ENCODE assay signal across 1 cellular context in the genomic region with DNA sequence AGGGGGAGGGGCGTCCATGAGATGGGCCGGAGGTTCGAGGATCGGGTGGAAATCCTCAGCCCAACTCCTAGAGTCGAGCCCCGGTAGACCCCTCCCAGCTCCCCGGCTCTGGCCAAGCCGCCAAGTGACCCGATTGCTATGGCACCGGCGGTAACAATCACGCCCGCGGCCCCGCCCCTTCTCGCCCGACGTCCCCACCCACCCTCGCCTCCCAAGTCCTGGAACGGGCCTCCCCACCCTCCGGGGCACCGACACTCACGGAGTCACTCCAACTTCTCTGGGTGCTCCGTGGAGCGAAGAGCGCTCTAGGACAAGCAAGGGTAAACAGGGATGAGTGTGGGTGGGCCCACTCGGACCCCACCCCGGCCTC.
TF ChIP-seq lines count a peak whose summit lies in the region.

A gene (plus strand): TSS at position 204 of the 370 bp plus-strand sequence. CDS start 5,050 bp downstream, outside the sequence.

TF ChIP-seq in HEK293, 187 proteins besides CTCF, POLR2A, EP300 and RAD21 (continued from another document):
- TF ChIP-seq HOXA7 (CRISPR knock-in tag; IDR thresholded peaks at IDR 0.05; ENCODE audit: borderline replicate concordance) (no peak), BCL11A (tag by site-specific recombination; IDR thresholded peaks at IDR 0.05; ENCODE audit: low read depth) (no peak), ZBTB48 (tag by site-specific recombination; IDR thresholded peaks at IDR 0.05) (no peak), ZNF274 (IDR thresholded peaks at IDR 0.05; ENCODE audit: low read length) (no peak), ZNF274 (tag by site-specific recombination; IDR thresholded peaks at IDR 0.05; ENCODE audit: borderline replicate concordance) (no peak), ZNF239 (tag by site-specific recombination; IDR thresholded peaks at IDR 0.05) (no peak), SCRT2 (tag by site-specific recombination; IDR thresholded peaks at IDR 0.05) (no peak), ZNF138 (tag by site-specific recombination; IDR thresholded peaks at IDR 0.05; ENCODE audit: borderline replicate concordance) (no peak), KLF1 (tag by site-specific recombination; IDR thresholded peaks at IDR 0.05) (no peak; the same call in 1 of the 2 replicates), ZNF623 (tag by site-specific recombination; IDR thresholded peaks at IDR 0.05) (no peak), ZNF768 (tag by site-specific recombination; IDR thresholded peaks at IDR 0.05) (no peak), ZNF169 (tag by site-specific recombination; IDR thresholded peaks at IDR 0.05) (no peak), ZNF521 (tag by site-specific recombination; IDR thresholded peaks at IDR 0.05) (no peak), KLF9 (tag by site-specific recombination; IDR thresholded peaks at IDR 0.05; ENCODE audit: low read depth) (peak; percentile 78), SCRT1 (tag by site-specific recombination; IDR thresholded peaks at IDR 0.05; ENCODE audit: borderline replicate concordance) (no peak), ZNF341 (tag by site-specific recombination; IDR thresholded peaks at IDR 0.05; ENCODE audit: low read depth) (no peak), ZNF24 (tag by site-specific recombination; IDR thresholded peaks at IDR 0.05) (no peak), ZNF660 (tag by site-specific recombination; IDR thresholded peaks at IDR 0.05) (no peak), ZNF214 (tag by site-specific recombination; IDR thresholded peaks at IDR 0.05; ENCODE audit: borderline replicate concordance) (no peak), ZNF266 (tag by site-specific recombination; IDR thresholded peaks at IDR 0.05; ENCODE audit: low read depth) (no peak), SP2 (tag by site-specific recombination; IDR thresholded peaks at IDR 0.05) (0 out of 2 replicates have a peak, but pooled peaks have one; percentile 13)
- TF ChIP-seq, protein P1, sequence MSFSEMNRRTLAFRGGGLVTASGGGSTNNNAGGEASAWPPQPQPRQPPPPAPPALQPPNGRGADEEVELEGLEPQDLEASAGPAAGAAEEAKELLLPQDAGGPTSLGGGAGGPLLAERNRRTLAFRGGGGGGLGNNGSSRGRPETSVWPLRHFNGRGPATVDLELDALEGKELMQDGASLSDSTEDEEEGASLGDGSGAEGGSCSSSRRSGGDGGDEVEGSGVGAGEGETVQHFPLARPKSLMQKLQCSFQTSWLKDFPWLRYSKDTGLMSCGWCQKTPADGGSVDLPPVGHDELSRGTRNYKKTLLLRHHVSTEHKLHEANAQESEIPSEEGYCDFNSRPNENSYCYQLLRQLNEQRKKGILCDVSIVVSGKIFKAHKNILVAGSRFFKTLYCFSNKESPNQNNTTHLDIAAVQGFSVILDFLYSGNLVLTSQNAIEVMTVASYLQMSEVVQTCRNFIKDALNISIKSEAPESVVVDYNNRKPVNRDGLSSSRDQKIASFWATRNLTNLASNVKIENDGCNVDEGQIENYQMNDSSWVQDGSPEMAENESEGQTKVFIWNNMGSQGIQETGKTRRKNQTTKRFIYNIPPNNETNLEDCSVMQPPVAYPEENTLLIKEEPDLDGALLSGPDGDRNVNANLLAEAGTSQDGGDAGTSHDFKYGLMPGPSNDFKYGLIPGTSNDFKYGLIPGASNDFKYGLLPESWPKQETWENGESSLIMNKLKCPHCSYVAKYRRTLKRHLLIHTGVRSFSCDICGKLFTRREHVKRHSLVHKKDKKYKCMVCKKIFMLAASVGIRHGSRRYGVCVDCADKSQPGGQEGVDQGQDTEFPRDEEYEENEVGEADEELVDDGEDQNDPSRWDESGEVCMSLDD (tag by site-specific recombination; IDR thresholded peaks at IDR 0.05): peak; percentile 4; the same call in 1 of the 2 replicates
- TF ChIP-seq, protein P2, sequence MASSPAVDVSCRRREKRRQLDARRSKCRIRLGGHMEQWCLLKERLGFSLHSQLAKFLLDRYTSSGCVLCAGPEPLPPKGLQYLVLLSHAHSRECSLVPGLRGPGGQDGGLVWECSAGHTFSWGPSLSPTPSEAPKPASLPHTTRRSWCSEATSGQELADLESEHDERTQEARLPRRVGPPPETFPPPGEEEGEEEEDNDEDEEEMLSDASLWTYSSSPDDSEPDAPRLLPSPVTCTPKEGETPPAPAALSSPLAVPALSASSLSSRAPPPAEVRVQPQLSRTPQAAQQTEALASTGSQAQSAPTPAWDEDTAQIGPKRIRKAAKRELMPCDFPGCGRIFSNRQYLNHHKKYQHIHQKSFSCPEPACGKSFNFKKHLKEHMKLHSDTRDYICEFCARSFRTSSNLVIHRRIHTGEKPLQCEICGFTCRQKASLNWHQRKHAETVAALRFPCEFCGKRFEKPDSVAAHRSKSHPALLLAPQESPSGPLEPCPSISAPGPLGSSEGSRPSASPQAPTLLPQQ (tag by site-specific recombination; IDR thresholded peaks at IDR 0.05): peak; percentile 33; the same call in 1 of the 2 replicates
- TF ChIP-seq, protein P3, sequence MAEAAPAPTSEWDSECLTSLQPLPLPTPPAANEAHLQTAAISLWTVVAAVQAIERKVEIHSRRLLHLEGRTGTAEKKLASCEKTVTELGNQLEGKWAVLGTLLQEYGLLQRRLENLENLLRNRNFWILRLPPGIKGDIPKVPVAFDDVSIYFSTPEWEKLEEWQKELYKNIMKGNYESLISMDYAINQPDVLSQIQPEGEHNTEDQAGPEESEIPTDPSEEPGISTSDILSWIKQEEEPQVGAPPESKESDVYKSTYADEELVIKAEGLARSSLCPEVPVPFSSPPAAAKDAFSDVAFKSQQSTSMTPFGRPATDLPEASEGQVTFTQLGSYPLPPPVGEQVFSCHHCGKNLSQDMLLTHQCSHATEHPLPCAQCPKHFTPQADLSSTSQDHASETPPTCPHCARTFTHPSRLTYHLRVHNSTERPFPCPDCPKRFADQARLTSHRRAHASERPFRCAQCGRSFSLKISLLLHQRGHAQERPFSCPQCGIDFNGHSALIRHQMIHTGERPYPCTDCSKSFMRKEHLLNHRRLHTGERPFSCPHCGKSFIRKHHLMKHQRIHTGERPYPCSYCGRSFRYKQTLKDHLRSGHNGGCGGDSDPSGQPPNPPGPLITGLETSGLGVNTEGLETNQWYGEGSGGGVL (tag by site-specific recombination; IDR thresholded peaks at IDR 0.05): no peak
